21 cellular contexts compared by ENCODE assay signal in the genomic region with DNA sequence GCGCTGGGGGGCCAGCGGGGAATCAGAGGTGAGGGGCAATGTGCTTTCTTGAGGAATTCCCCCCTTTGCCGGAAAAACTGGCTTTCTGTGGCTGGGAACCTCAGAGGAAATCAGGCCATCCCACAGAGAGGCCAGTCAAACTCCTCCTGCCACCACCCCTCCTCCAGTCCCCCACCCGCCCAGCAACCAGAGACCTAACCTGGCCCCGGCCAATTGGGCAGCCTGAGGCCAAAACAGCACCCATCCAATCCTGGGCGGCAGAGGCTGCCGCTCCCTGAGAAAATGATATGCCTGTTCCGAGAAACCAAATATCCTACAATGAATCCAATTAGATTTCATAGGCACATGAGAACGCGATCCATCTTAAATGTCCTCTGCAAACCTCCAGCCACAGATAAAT.
"Had no signal": no experiment of that assay in that cellular context is flagged by ENCODE, and none has a peak within 500 bp of the region (broad histone marks: within the 10 kb centered on the region; RNA-seq: fewer than 3 reads in every experiment).

No MANE protein-coding gene starts in this region.

- H3K9ac ChIP-seq: parathyroid adenoma had no signal

- H3K4me1 ChIP-seq: left lung, parathyroid adenoma, sigmoid colon, stomach, testis had no signal

- H3K4me3 ChIP-seq: heart right ventricle, left lung, mucosa of descending colon, sigmoid colon, spleen, stomach, testis, upper lobe of left lung had no signal

- ATAC-seq: activated naive CD8-positive, alpha-beta T cell treated with anti-CD3 and anti-CD28 coated beads, Interleukin-2, amount 50 U/mL, for 24 hours; effector memory CD8-positive, alpha-beta T cell; heart right ventricle; left lung; mucosa of descending colon; naive thymus-derived CD8-positive, alpha-beta T cell had no signal

- FAIRE-seq: frontal cortex, keratinocyte had no signal

- H2AFZ ChIP-seq: parathyroid adenoma had no signal

- DNase-seq: activated CD4-positive, alpha-beta T cell treated with anti-CD3 and anti-CD28 coated beads for 1 hour; activated CD4-positive, alpha-beta T cell treated with anti-CD3 and anti-CD28 coated beads, Interleukin-2, amount 50 U/mL, for 4 hours; activated naive CD4-positive, alpha-beta T cell treated with Interleukin-2 at 50 U/mL for 16 hours; activated naive CD8-positive, alpha-beta T cell treated with anti-CD3 and anti-CD28 coated beads, Interleukin-2, amount 50 U/mL, for 24 hours; activated T-cell treated with anti-CD3 and anti-CD28 coated beads for 4 hours; aorta; dermis blood vessel endothelial cell; effector memory CD8-positive, alpha-beta T cell; heart right ventricle; left lung; mucosa of descending colon; naive thymus-derived CD8-positive, alpha-beta T cell; sigmoid colon; spleen; stomach; testis; upper lobe of left lung had no signal

- H3K9me3 ChIP-seq: left lung, mucosa of descending colon, neutrophil, sigmoid colon, spleen, testis, upper lobe of left lung had no signal

- H3K27me3 ChIP-seq: testis, upper lobe of left lung had no signal

- H3K79me2 ChIP-seq: parathyroid adenoma had no signal

- H3K27ac ChIP-seq: heart right ventricle, left lung, neutrophil, parathyroid adenoma, sigmoid colon, spleen, stomach, testis, upper lobe of left lung had no signal

- H3K36me3 ChIP-seq: heart right ventricle, left lung, neutrophil, sigmoid colon, spleen, stomach, upper lobe of left lung had no signal
